11 cellular contexts compared by ENCODE assay signal in the genomic region with DNA sequence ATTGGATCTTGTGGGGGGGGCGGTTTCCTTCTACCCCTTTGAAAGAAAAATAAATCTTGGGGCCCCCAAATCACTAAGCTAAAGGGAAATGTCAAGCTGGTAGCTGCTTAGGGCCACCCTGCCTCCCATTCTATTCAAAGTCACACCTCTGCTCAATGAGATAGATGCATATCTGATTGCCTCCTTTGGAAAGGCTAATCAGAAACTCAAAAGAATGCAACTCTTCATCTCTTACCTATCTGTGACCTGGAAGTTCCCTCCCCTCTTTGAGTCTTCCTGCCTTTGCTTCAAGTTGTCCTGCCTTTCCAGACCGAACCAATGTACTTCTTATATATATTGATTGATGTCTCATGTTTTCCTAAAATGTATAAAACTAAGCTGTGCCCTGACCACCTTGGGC. TPM values are rescaled to one million over a fixed set of nuclear protein-coding genes. Genes with fewer than 3 reads are reported as not detected.
"Had no signal": no experiment of that assay in that cellular context is flagged by ENCODE, and none has a peak within 500 bp of the region (broad histone marks: within the 10 kb centered on the region; RNA-seq: fewer than 3 reads in every experiment).

No MANE protein-coding gene starts in this region.

- H3K4me1 ChIP-seq: HAP-1 had no signal

- DNase-seq: GOT3, H7, HFFc6, KBM-7 had no signal

- H3K27ac Mint-ChIP-seq: HFFc6, IgD-negative memory B cell had no signal

- H3K4me3 Mint-ChIP-seq: HFFc6, IgD-negative memory B cell had no signal

- H3K36me3 ChIP-seq: HAP-1 had no signal

- H3K27ac ChIP-seq: HL-60 had no signal

- ATAC-seq: HCT116, HepG2 had no signal

- H3K9me3 ChIP-seq: HAP-1 had no signal

- H3K9me3 Mint-ChIP-seq: HFFc6 had no signal

- H3K4me1 Mint-ChIP-seq: IgD-negative memory B cell had no signal

- H3K4me3 ChIP-seq: HAP-1 had no signal

RNA-seq across cellular contexts. Expression of gene C4orf51, which starts 7.0 kb away (rescaled TPM):
- total RNA-seq: H4, HepG2, HFFc6, HT1080 had no signal
- polyA plus RNA-seq: HepG2, IgD-negative memory B cell had no signal
